9 cellular contexts compared by ENCODE assay signal in the genomic region with DNA sequence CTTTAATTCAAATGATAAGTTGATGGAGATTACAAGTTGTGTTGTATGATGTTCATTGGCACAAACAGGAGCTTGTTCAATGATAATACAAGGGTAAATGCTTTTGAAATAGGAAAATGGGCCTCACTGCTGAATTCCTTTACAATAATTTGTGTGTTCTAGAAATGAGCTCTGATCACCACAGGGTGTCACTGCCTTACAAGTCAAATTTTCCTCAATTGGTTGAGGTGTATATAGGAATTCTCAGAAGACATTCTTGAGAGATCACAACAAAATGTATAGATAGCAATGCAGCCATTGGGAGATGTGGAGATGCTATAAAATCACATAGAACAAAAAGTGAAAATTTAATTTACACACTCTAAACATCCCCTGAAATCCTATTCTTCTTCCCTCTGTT. TPM values are rescaled to one million over a fixed set of nuclear protein-coding genes. Genes with fewer than 3 reads are reported as not detected.
DNase-seq lines count a peak whose midpoint lies in the region; ATAC-seq and TF ChIP-seq lines count a peak whose summit lies in the region.
"Had no signal": no experiment of that assay in that cellular context is flagged by ENCODE, and none has a peak within 500 bp of the region (broad histone marks: within the 10 kb centered on the region; RNA-seq: fewer than 3 reads in every experiment).

No MANE protein-coding gene starts in this region.

- DNase-seq in Ammon's horn (ENCODE audit: low spot score) = peak; percentile 26
- DNase-seq in GM10248 (ENCODE audit: extremely low spot score) = no peak
- DNase-seq in SHP77 (lab: John Stamatoyannopoulos, UW) = peak; percentile 49 to 56
- peak; percentile 1 for DNase-seq in fibroblast of the conjunctiva (ENCODE audit: low read depth)
- no peak for DNase-seq in foreskin melanocyte
- DNase-seq in NCI-H446 treated with DMSO at 0.1 percent for 48 hours (lab: John Stamatoyannopoulos, UW) = no peak
- DNase-seq in natural killer cell = no peak
- no peak for DNase-seq in CD14-positive monocyte (ENCODE audit: low spot score)
- DNase-seq: nephron progenitor cell had no signal

- no peak overlapping the region for H3K27ac Mint-ChIP-seq in natural killer cell
- H3K27ac Mint-ChIP-seq in CD14-positive monocyte = no peak overlapping the region
- H3K27ac Mint-ChIP-seq: nephron progenitor cell had no signal

- no peak for ATAC-seq in natural killer cell

- intact Hi-C loops in natural killer cell (cut with micrococcal nuclease) (loop anchor here (5.0 kb wide), 1 partner anchor 446 kb away; the partner anchor contains the start of gene NBDY), CD14-positive monocyte (cut with micrococcal nuclease) (no loop called here)

- TF ChIP-seq CTCF in GM10248 (IDR thresholded peaks at IDR 0.05; ENCODE audit: control extremely low read depth, extremely low read depth, low read depth, missing control alignments) (peak; percentile 15), natural killer cell (IDR thresholded peaks at IDR 0.05) (no peak), CD14-positive monocyte (IDR thresholded peaks at IDR 0.05) (no peak)

- H3K27me3 Mint-ChIP-seq in natural killer cell (ENCODE audit: low read depth in 2 of 2) (peaks cover 0 to 5% of the 10 kb centered on the region in 2 donors), CD14-positive monocyte (ENCODE audit: low read depth in 3 of 3) (no peaks in the 10 kb centered on the region)

- no peaks in the 10 kb centered on the region for H3K36me3 Mint-ChIP-seq in natural killer cell
- no peaks in the 10 kb centered on the region for H3K36me3 Mint-ChIP-seq in CD14-positive monocyte

- POLR2A ChIA-PET in GM10248 (lab: Yijun Ruan, JAX) = no interaction called here

- H3K4me1 Mint-ChIP-seq in natural killer cell (no peaks in the 10 kb centered on the region), CD14-positive monocyte (no peaks in the 10 kb centered on the region)
- H3K4me1 Mint-ChIP-seq: nephron progenitor cell had no signal

- CTCF ChIA-PET in GM10248 (lab: Yijun Ruan, JAX) = interaction anchor here (1.1 to 5.1 kb wide), 7 partner anchors 8 to 452 kb away, joined by 3 to 39 read pairs (median 4); partner anchors contain the start of gene NBDY

- H3K4me3 Mint-ChIP-seq in natural killer cell (no peak overlapping the region), CD14-positive monocyte (no peak overlapping the region)
- H3K4me3 Mint-ChIP-seq: nephron progenitor cell had no signal

- no peaks in the 10 kb centered on the region for H3K9me3 Mint-ChIP-seq in natural killer cell
- H3K9me3 Mint-ChIP-seq in CD14-positive monocyte = no peaks in the 10 kb centered on the region

RNA-seq across cellular contexts. Expression of gene KLF8, which starts 49.6 kb away (rescaled TPM):
- total RNA-seq in natural killer cell = 10 to 100 TPM in 2 of 3 donors, 1 to 10 TPM in 1; 6.7 to 11.9 (median 11.2) TPM
- polyA plus RNA-seq in CD14-positive monocyte = under 1 TPM in 1 of 2 donors, not detected in 1; 0.34 TPM

Comparison
In these comparisons a context has a peak if more than half of its experiments do, and no peak if none do; other contexts are left out.
1. DNase-seq: peak in Ammon's horn (single experiment), SHP77 (2 of 2) and fibroblast of the conjunctiva (single experiment); none in GM10248 (single experiment), foreskin melanocyte (single experiment), NCI-H446 treated with DMSO at 0.1 percent for 48 hours (single experiment), natural killer cell (single experiment) and CD14-positive monocyte (single experiment).